In the genomic region with DNA sequence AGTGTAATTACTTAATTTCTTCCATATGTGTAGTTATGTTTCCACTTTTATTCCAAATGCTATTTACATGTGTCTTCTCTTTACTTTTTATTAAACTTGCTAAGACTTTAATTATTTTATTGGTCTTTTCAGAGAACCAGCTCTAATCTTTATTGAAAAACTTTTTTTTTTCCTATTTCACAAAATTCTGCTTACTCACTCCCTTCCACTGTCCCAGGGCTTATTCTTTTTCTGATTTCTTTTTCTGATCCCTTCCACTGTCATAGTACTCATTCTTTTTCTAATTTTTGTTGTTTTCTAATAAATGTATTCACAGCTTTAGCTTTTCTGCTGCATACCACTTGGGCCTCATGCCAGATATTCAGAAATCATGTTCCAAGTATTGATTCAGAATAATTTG, we compare ENCODE assay signal across 1 cellular context.
TF ChIP-seq lines count a peak whose summit lies in the region.

No MANE protein-coding gene starts in this region.

TF ChIP-seq in WTC11, 78 proteins besides CTCF, POLR2A, EP300 and RAD21 (continued from another document):
- TF ChIP-seq, protein P1, sequence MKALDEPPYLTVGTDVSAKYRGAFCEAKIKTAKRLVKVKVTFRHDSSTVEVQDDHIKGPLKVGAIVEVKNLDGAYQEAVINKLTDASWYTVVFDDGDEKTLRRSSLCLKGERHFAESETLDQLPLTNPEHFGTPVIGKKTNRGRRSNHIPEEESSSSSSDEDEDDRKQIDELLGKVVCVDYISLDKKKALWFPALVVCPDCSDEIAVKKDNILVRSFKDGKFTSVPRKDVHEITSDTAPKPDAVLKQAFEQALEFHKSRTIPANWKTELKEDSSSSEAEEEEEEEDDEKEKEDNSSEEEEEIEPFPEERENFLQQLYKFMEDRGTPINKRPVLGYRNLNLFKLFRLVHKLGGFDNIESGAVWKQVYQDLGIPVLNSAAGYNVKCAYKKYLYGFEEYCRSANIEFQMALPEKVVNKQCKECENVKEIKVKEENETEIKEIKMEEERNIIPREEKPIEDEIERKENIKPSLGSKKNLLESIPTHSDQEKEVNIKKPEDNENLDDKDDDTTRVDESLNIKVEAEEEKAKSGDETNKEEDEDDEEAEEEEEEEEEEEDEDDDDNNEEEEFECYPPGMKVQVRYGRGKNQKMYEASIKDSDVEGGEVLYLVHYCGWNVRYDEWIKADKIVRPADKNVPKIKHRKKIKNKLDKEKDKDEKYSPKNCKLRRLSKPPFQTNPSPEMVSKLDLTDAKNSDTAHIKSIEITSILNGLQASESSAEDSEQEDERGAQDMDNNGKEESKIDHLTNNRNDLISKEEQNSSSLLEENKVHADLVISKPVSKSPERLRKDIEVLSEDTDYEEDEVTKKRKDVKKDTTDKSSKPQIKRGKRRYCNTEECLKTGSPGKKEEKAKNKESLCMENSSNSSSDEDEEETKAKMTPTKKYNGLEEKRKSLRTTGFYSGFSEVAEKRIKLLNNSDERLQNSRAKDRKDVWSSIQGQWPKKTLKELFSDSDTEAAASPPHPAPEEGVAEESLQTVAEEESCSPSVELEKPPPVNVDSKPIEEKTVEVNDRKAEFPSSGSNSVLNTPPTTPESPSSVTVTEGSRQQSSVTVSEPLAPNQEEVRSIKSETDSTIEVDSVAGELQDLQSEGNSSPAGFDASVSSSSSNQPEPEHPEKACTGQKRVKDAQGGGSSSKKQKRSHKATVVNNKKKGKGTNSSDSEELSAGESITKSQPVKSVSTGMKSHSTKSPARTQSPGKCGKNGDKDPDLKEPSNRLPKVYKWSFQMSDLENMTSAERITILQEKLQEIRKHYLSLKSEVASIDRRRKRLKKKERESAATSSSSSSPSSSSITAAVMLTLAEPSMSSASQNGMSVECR (CRISPR knock-in tag; IDR thresholded peaks at IDR 0.05; ENCODE audit: borderline replicate concordance), result no peak
- TF ChIP-seq ZNF138 (CRISPR knock-in tag; conservative IDR thresholded peaks at IDR 0.05), result no peak
- TF ChIP-seq GABPB1 (CRISPR knock-in tag; IDR thresholded peaks at IDR 0.05), result no peak
- no peak for TF ChIP-seq OVOL2 (CRISPR knock-in tag; IDR thresholded peaks at IDR 0.05; ENCODE audit: borderline replicate concordance)
- no peak for TF ChIP-seq CREM (CRISPR knock-in tag; IDR thresholded peaks at IDR 0.05)
TF ChIP-seq in WTC11: peak in this region for 0.
